ENCODE assay signal across 20 cellular contexts in genomic region chr13:27534976-27535370, GRCh38.
"Had no signal": no experiment of that assay in that cellular context is flagged by ENCODE, and none has a peak within 500 bp of the region (broad histone marks: within the 10 kb centered on the region; RNA-seq: fewer than 3 reads in every experiment).

No MANE protein-coding gene starts in this region.

- DNase-seq: activated CD4-positive, alpha-beta memory T cell treated with anti-CD3 and anti-CD28 coated beads, Interleukin-2, amount 10 ng/mL, durations not matched to agents 7 days and 5 days; activated CD4-positive, alpha-beta T cell treated with anti-CD3 and anti-CD28 coated beads, Interleukin-2, amount 50 U/mL, for 1 hour; activated CD4-positive, CD25-positive, alpha-beta regulatory T cell; activated gamma-delta T cell; activated T-cell treated with anti-CD3 and anti-CD28 coated beads for 4 hours; activated T-cell treated with anti-CD3 and anti-CD28 coated beads, Interleukin-2, amount 50 U/mL, for 48 hours; amygdala; cerebellar nuclear complex; Kasumi-1; NCI-H1048; NCI-H146; NCI-H1930; NCI-H345; NCI-H510A; NCI-H526 treated with DMSO at 0.1 percent for 48 hours; NCI-H82; SIG-M5; T-helper 17 cell; T1000 had no signal

- ATAC-seq: activated T-helper 17 cell treated with anti-CD3 and anti-CD28 coated beads, Interleukin-2, amount 50 U/mL, for 72 hours; T-helper 17 cell had no signal
